Comparison of ENCODE assay signal across 8 cellular contexts in genomic region chr3:169764164-169764452, GRCh38. TPM values are rescaled to one million over a fixed set of nuclear protein-coding genes. Genes with fewer than 3 reads are reported as not detected.
DNase-seq lines count a peak whose midpoint lies in the region; ATAC-seq lines count a peak whose summit lies in the region.

No MANE protein-coding gene starts in this region.

- intact Hi-C loops in posterior vena cava (cut with DNase I), result no loop called here

- peak overlapping the region; percentile 94 for H3K27ac ChIP-seq in effector memory CD4-positive, alpha-beta T cell (ENCODE audit: insufficient read depth, low read length, poor library complexity, severe bottlenecking)
- peak overlapping the region; percentile 94 to 96 for H3K27ac ChIP-seq in mucosa of rectum (ENCODE audit: low read depth in 2 of 2, low read length in 2 of 2)

- DNase-seq in AML-193 (lab: John Stamatoyannopoulos, UW) (peak; percentile 92 to 94), RKO (ENCODE audit: low spot score) (peak; percentile 90), posterior vena cava (ENCODE audit: low spot score) (no peak)
- no peak for DNase-seq in effector memory CD4-positive, alpha-beta T cell
- no peak for DNase-seq in stimulated activated CD4-positive, alpha-beta T cell treated with anti-CD3 and anti-CD28 coated beads, Interleukin-4, amount 100 ng/mL, for 24 hours

- ATAC-seq in GM19025 (IDR thresholded peaks at IDR 0.05; ENCODE audit: low read depth, unreplicated experiment) (peak; percentile 26), HG03135 (IDR thresholded peaks at IDR 0.05; ENCODE audit: unreplicated experiment) (peak; percentile 33)

- peaks cover 6% of the 10 kb centered on the region for H3K4me1 ChIP-seq in effector memory CD4-positive, alpha-beta T cell (ENCODE audit: control insufficient read depth, insufficient read depth, low read length, poor library complexity, severe bottlenecking)
- no peaks in the 10 kb centered on the region for H3K4me1 ChIP-seq in mucosa of rectum (ENCODE audit: control insufficient read depth in 2 of 2, insufficient read depth in 2 of 2, low read length in 2 of 2)

- no peaks in the 10 kb centered on the region for H3K27me3 ChIP-seq in effector memory CD4-positive, alpha-beta T cell (replicated peaks; ENCODE audit: control insufficient read depth, insufficient read depth, low read length, poor library complexity, severe bottlenecking)
- H3K27me3 ChIP-seq in mucosa of rectum (ENCODE audit: control insufficient read depth in 2 of 2, insufficient read depth in 2 of 2, low read length in 2 of 2), result no peaks in the 10 kb centered on the region

- peak overlapping the region; percentile 96 to 97 for H3K9ac ChIP-seq in mucosa of rectum (ENCODE audit: low read depth in 1 of 2, low read length in 2 of 2)

- H3K4me3 ChIP-seq in effector memory CD4-positive, alpha-beta T cell (ENCODE audit: insufficient read depth, low read depth, low read length, poor library complexity, severe bottlenecking), result peak overlapping the region; percentile 93
- peak overlapping the region; percentile 91 to 93 for H3K4me3 ChIP-seq in mucosa of rectum (ENCODE audit: low read length in 2 of 2)

- H3K36me3 ChIP-seq in effector memory CD4-positive, alpha-beta T cell (ENCODE audit: control insufficient read depth, insufficient read depth, low read length), result no peaks in the 10 kb centered on the region
- no peaks in the 10 kb centered on the region for H3K36me3 ChIP-seq in mucosa of rectum (ENCODE audit: control insufficient read depth in 2 of 2, insufficient read depth in 2 of 2, low read length in 2 of 2)

- H3K9me3 ChIP-seq in effector memory CD4-positive, alpha-beta T cell (ENCODE audit: control insufficient read depth, low read length), result no peaks in the 10 kb centered on the region
- no peaks in the 10 kb centered on the region for H3K9me3 ChIP-seq in mucosa of rectum (ENCODE audit: control insufficient read depth in 2 of 2, low read length in 2 of 2)

RNA-seq across cellular contexts. Expression of gene TERC, which starts 0.8 kb away (rescaled TPM):
- total RNA-seq in posterior vena cava, result 1 to 10 TPM; 2.6 to 6.3 TPM

RNA-seq across cellular contexts. Expression of gene ACTRT3, which starts 5.3 kb away (rescaled TPM):
- total RNA-seq in posterior vena cava, result 1 to 10 TPM; 2.2 to 2.4 TPM

RNA-seq across cellular contexts. Expression of gene MYNN, which starts 9.1 kb away (rescaled TPM):
- 10 to 100 TPM; 15.0 to 17.4 TPM for total RNA-seq in posterior vena cava

RNA-seq across cellular contexts. Expression of gene LRRIQ4, which starts 48.6 kb away (rescaled TPM):
- total RNA-seq in posterior vena cava, result not detected

RNA-seq across cellular contexts. Expression of gene LRRC34, which starts 48.6 kb away (rescaled TPM):
- total RNA-seq in posterior vena cava, result 1 to 10 TPM; 1.9 to 4.8 TPM

Comparison
In these comparisons a context has a peak if more than half of its experiments do, and no peak if none do; other contexts are left out.
1. DNase-seq: peak in AML-193 (2 of 2) and RKO (single experiment); none in effector memory CD4-positive, alpha-beta T cell (0 of 3), posterior vena cava (single experiment) and stimulated activated CD4-positive, alpha-beta T cell treated with anti-CD3 and anti-CD28 coated beads, Interleukin-4, amount 100 ng/mL, for 24 hours (single experiment).